ENCODE assay signal across 1 cellular context in genomic region chr11:130340671-130341319, GRCh38.
TF ChIP-seq lines count a peak whose summit lies in the region.

No MANE protein-coding gene starts in this region.

TF ChIP-seq in H1, 55 proteins besides CTCF, POLR2A, EP300 and RAD21 (continued from another document):
- no peak for TF ChIP-seq GTF2F1 (IDR thresholded peaks at IDR 0.05; ENCODE audit: borderline replicate concordance, low read depth, low read length)
- no peak for TF ChIP-seq SP2 (IDR thresholded peaks at IDR 0.05; ENCODE audit: low read length)
- no peak for TF ChIP-seq ATF3 (IDR thresholded peaks at IDR 0.05; ENCODE audit: insufficient read depth, low read depth, low read length)
- TF ChIP-seq POU5F1 (IDR thresholded peaks at IDR 0.05; ENCODE audit: low read depth, low read length): no peak
- TF ChIP-seq FOSL1 (IDR thresholded peaks at IDR 0.05; ENCODE audit: insufficient read depth, low read depth, low read length): no peak
- TF ChIP-seq E2F6 (IDR thresholded peaks at IDR 0.05): no peak
- no peak for TF ChIP-seq POLR2AphosphoS5 (IDR thresholded peaks at IDR 0.05; ENCODE audit: low read depth, low read length)
- TF ChIP-seq RFX5 (IDR thresholded peaks at IDR 0.05; ENCODE audit: borderline replicate concordance, low read depth, low read length): no peak
